In genomic region chr18:10950080-10950875, GRCh38 we compare ENCODE assay signal across 25 cellular contexts.
A peak's percentile ranks its signal among the peaks of the same experiment; 100 is the strongest.
DNase-seq lines count a peak whose midpoint lies in the region; ATAC-seq, FAIRE-seq and TF ChIP-seq lines count a peak whose summit lies in the region.
"Had no signal": no experiment of that assay in that cellular context is flagged by ENCODE, and none has a peak within 500 bp of the region (broad histone marks: within the 10 kb centered on the region; RNA-seq: fewer than 3 reads in every experiment).

No MANE protein-coding gene starts in this region.

- DNase-seq in activated CD4-positive, alpha-beta T cell treated with anti-CD3 and anti-CD28 coated beads, Interleukin-2, amount 10 ng/mL, durations not matched to agents 24 days and 14 days, result peak; percentile 12
- DNase-seq in activated CD4-positive, alpha-beta T cell treated with anti-CD3 and anti-CD28 coated beads for 1 hour, result no peak
- DNase-seq in MM.1S, result no peak
- no peak for DNase-seq in body of pancreas
- DNase-seq in progenitor cell of endocrine pancreas (ENCODE audit: low spot score, unreplicated experiment), result no peak
- no peak for DNase-seq in 8988T
- DNase-seq in SIG-M5 treated with dmso at 0.1 percent for 504 hours (lab: John Stamatoyannopoulos, UW; ENCODE audit: unreplicated experiment), result no peak
- DNase-seq in H54 (ENCODE audit: insufficient read length, low spot score), result no peak
- DNase-seq: Caco-2; CD4-positive, alpha-beta memory T cell; GDM1; H9; HFFc6; MG63; NCI-H1092; NCI-H1436 treated with DMSO at 0.1 percent for 48 hours; NCI-H1930; NCI-H510A; NCI-H748 treated with DMSO at 0.1 percent for 48 hours; NK-92 treated with Interleukin-12 subunit alpha and Interleukin-12 subunit beta, amount 100 ng/mL, for 24 hours; Peyer's patch had no signal

- no peak overlapping the region for H3K27ac Mint-ChIP-seq in activated CD4-positive, alpha-beta T cell treated with anti-CD3 and anti-CD28 coated beads, Interleukin-2, amount 10 ng/mL, durations not matched to agents 24 days and 14 days
- H3K27ac Mint-ChIP-seq in progenitor cell of endocrine pancreas, result peak overlapping the region; percentile 27
- H3K27ac Mint-ChIP-seq: CD4-positive, alpha-beta memory T cell; H9; HFFc6 had no signal

- no peaks in the 10 kb centered on the region for H3K27me3 Mint-ChIP-seq in activated CD4-positive, alpha-beta T cell treated with anti-CD3 and anti-CD28 coated beads, Interleukin-2, amount 10 ng/mL, durations not matched to agents 24 days and 14 days
- H3K27me3 Mint-ChIP-seq in progenitor cell of endocrine pancreas, result peaks cover 2% of the 10 kb centered on the region

- no peaks in the 10 kb centered on the region for H3K9me2 ChIP-seq in MM.1S (replicated peaks; ENCODE audit: insufficient read depth, low read length)

- H3K27me3 ChIP-seq in MM.1S (replicated peaks; ENCODE audit: insufficient read depth, low read length) (no peaks in the 10 kb centered on the region), body of pancreas (no peaks in the 10 kb centered on the region)
- H3K27me3 ChIP-seq: BLaER1 treated with 17β-estradiol and CSF1 and Interleukin-3, amounts not matched to agents 10 nM and 100 nM; MG63; Peyer's patch; SJSA1 had no signal

- no peaks in the 10 kb centered on the region for H3K36me3 Mint-ChIP-seq in activated CD4-positive, alpha-beta T cell treated with anti-CD3 and anti-CD28 coated beads, Interleukin-2, amount 10 ng/mL, durations not matched to agents 24 days and 14 days (ENCODE audit: low read depth)
- H3K36me3 Mint-ChIP-seq in progenitor cell of endocrine pancreas (ENCODE audit: insufficient read depth), result peaks cover 6% of the 10 kb centered on the region
- H3K36me3 Mint-ChIP-seq: CD4-positive, alpha-beta memory T cell had no signal

- H3K36me3 ChIP-seq in MM.1S (replicated peaks; ENCODE audit: insufficient read depth, low read length) (no peaks in the 10 kb centered on the region), body of pancreas (replicated peaks in 1 of 2; ENCODE audit: insufficient read depth in 1 of 2, low read depth in 2 of 2) (no peaks in the 10 kb centered on the region)
- H3K36me3 ChIP-seq: BLaER1 treated with 17β-estradiol and CSF1 and Interleukin-3, amounts not matched to agents 10 nM and 100 nM; Peyer's patch; SJSA1 had no signal

- H4K20me1 ChIP-seq in MM.1S (ENCODE audit: insufficient read depth, low read length), result no peaks in the 10 kb centered on the region
- H4K20me1 ChIP-seq: BLaER1 treated with 17β-estradiol and CSF1 and Interleukin-3, amounts not matched to agents 10 nM and 100 nM had no signal

- H3K27ac ChIP-seq in MM.1S (ENCODE audit: low read length) (peak overlapping the region; percentile 95), body of pancreas (peak overlapping the region; percentile 83 to 91 (median 87))
- H3K27ac ChIP-seq: 22Rv1; BLaER1 treated with 17β-estradiol and CSF1 and Interleukin-3, amounts not matched to agents 10 nM and 100 nM; Peyer's patch; SJSA1 had no signal

- intact Hi-C loops in activated CD4-positive, alpha-beta T cell treated with anti-CD3 and anti-CD28 coated beads, Interleukin-2, amount 10 ng/mL, durations not matched to agents 24 days and 14 days (cut with micrococcal nuclease), result no loop called here
- intact Hi-C loops in body of pancreas (cut with DNase I), result no loop called here

- H3K9me3 Mint-ChIP-seq in activated CD4-positive, alpha-beta T cell treated with anti-CD3 and anti-CD28 coated beads, Interleukin-2, amount 10 ng/mL, durations not matched to agents 24 days and 14 days, result peaks cover 9% of the 10 kb centered on the region
- H3K9me3 Mint-ChIP-seq in progenitor cell of endocrine pancreas (ENCODE audit: low read depth), result peaks cover 14% of the 10 kb centered on the region

- peak; percentile 19 for ATAC-seq in body of pancreas

- no peak overlapping the region for H3K4me3 Mint-ChIP-seq in activated CD4-positive, alpha-beta T cell treated with anti-CD3 and anti-CD28 coated beads, Interleukin-2, amount 10 ng/mL, durations not matched to agents 24 days and 14 days
- no peak overlapping the region for H3K4me3 Mint-ChIP-seq in progenitor cell of endocrine pancreas (ENCODE audit: low read depth)
- H3K4me3 Mint-ChIP-seq: CD4-positive, alpha-beta memory T cell; H9; HFFc6 had no signal

- WGBS in body of pancreas, 2 donors, result 22 to 28% methylated on average over 12 of the region's 12 CpGs

- peaks cover 51% of the 10 kb centered on the region for H3K4me1 ChIP-seq in MM.1S (ENCODE audit: low read length)
- peaks cover 14% of the 10 kb centered on the region for H3K4me1 ChIP-seq in body of pancreas
- H3K4me1 ChIP-seq: Caco-2, Peyer's patch, SJSA1 had no signal

- no peaks in the 10 kb centered on the region for H3K9me3 ChIP-seq in MM.1S (replicated peaks; ENCODE audit: insufficient read depth, low read length)
- peaks cover 0 to 12% (median 0%) of the 10 kb centered on the region in 3 donors for H3K9me3 ChIP-seq in body of pancreas

- FAIRE-seq in H54 (lab: Jason Lieb, UNC), result no peak
- FAIRE-seq: GM18507 had no signal

- H2AFZ ChIP-seq in MM.1S (ENCODE audit: low read length), result peak overlapping the region; percentile 36; the same call in 1 of the 2 replicates

- peaks cover 36% of the 10 kb centered on the region for H3F3A ChIP-seq in MM.1S (ENCODE audit: insufficient read depth, low read length)

- no peaks in the 10 kb centered on the region for H3K79me2 ChIP-seq in MM.1S (ENCODE audit: low read length)

- peak overlapping the region; percentile 59 for H3K9ac ChIP-seq in MM.1S (ENCODE audit: low read length)
- H3K9ac ChIP-seq: BLaER1 treated with 17β-estradiol and CSF1 and Interleukin-3, amounts not matched to agents 10 nM and 100 nM had no signal

- TF ChIP-seq CTCF in MM.1S (IDR thresholded peaks at IDR 0.05; ENCODE audit: low read length) (no peak), body of pancreas (IDR thresholded peaks at IDR 0.05) (no peak), progenitor cell of endocrine pancreas (IDR thresholded peaks at IDR 0.05; ENCODE audit: unreplicated experiment) (no peak)

- no peaks in the 10 kb centered on the region for H3K4me1 Mint-ChIP-seq in activated CD4-positive, alpha-beta T cell treated with anti-CD3 and anti-CD28 coated beads, Interleukin-2, amount 10 ng/mL, durations not matched to agents 24 days and 14 days
- peaks cover 13% of the 10 kb centered on the region for H3K4me1 Mint-ChIP-seq in progenitor cell of endocrine pancreas (ENCODE audit: low read depth)
- H3K4me1 Mint-ChIP-seq: CD4-positive, alpha-beta memory T cell had no signal

- TF ChIP-seq POLR2A in body of pancreas (IDR thresholded peaks at IDR 0.05), result no peak
- TF ChIP-seq POLR2A in H54 (IDR thresholded peaks at IDR 0.05; ENCODE audit: low read depth, low read length), result no peak

- H3K4me3 ChIP-seq in MM.1S (ENCODE audit: low read length), result peak overlapping the region; percentile 38
- H3K4me3 ChIP-seq in body of pancreas, result peak overlapping the region in 1 of 2 donors; percentile 2
- H3K4me3 ChIP-seq: BLaER1 treated with 17β-estradiol and CSF1 and Interleukin-3, amounts not matched to agents 10 nM and 100 nM; MG63; Peyer's patch; SJSA1 had no signal

- peak overlapping the region; percentile 58 for H3K4me2 ChIP-seq in MM.1S (ENCODE audit: low read depth, low read length)
- H3K4me2 ChIP-seq: BLaER1 treated with 17β-estradiol and CSF1 and Interleukin-3, amounts not matched to agents 10 nM and 100 nM had no signal
